ENCODE assay signal across 16 cellular contexts in the genomic region with DNA sequence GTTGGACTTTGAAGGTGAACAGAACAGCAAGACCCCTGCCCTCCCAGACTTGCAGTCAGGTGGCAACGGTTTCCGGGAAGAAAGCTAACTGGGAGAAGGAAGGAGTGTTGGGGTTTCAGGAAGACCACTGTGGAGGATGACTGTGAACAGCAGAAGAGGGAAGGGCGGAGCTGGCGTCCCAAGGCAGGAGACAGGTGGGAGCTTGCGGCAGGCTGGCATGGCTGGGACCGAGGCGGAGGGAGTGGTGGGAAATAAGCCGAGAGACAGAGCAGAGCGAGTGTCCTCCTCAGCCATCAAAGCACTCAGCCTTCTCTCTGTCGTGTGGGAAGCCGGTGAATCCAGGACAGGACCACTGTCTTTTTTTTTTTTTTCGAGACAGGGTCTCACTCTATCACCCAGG.
A peak's percentile ranks its signal among the peaks of the same experiment; 100 is the strongest.
DNase-seq lines count a peak whose midpoint lies in the region; ATAC-seq and TF ChIP-seq lines count a peak whose summit lies in the region.
"Had no signal": no experiment of that assay in that cellular context is flagged by ENCODE, and none has a peak within 500 bp of the region (broad histone marks: within the 10 kb centered on the region; RNA-seq: fewer than 3 reads in every experiment).

No MANE protein-coding gene starts in this region.

- H4K20me1 ChIP-seq in Karpas-422 (ENCODE audit: insufficient read depth, low read depth, low read length): no peaks in the 10 kb centered on the region
- H4K20me1 ChIP-seq: BLaER1 had no signal

- H3K4me1 Mint-ChIP-seq in activated T-cell treated with anti-CD3 and anti-CD28 coated beads, Interleukin-2, amount 50 U/mL, for 24 hours (ENCODE audit: low read depth): peaks cover 2% of the 10 kb centered on the region
- peaks cover 4% of the 10 kb centered on the region for H3K4me1 Mint-ChIP-seq in activated T-cell treated with anti-CD3 and anti-CD28 coated beads, Interleukin-2, amount 50 U/mL, for 72 hours (ENCODE audit: low read depth)
- peaks cover 30% of the 10 kb centered on the region for H3K4me1 Mint-ChIP-seq in endodermal cell

- H3K9ac ChIP-seq in endodermal cell (ENCODE audit: extremely low read depth, low read length, poor library complexity, severe bottlenecking) (no peak overlapping the region), Karpas-422 (ENCODE audit: low read length) (no peak overlapping the region)
- H3K9ac ChIP-seq: BLaER1 had no signal

- WGBS in endodermal cell (ENCODE audit: insufficient coverage in 1 of 2, insufficient read length in 1 of 2), 2 experiments: 95 to 99% methylated on average over 11 to 12 of the region's 12 CpGs
- 95 to 97% methylated on average over 12 of the region's 12 CpGs for WGBS in sigmoid colon, 2 donors

- no peak overlapping the region for H3K4me2 ChIP-seq in Karpas-422 (ENCODE audit: low read depth, low read length, poor library complexity, severe bottlenecking)
- H3K4me2 ChIP-seq: BLaER1 had no signal

- no peak overlapping the region for H2AFZ ChIP-seq in Karpas-422 (ENCODE audit: low read length)

- H3K36me3 Mint-ChIP-seq in activated T-cell treated with anti-CD3 and anti-CD28 coated beads, Interleukin-2, amount 50 U/mL, for 24 hours (ENCODE audit: low read depth): peaks cover 35% of the 10 kb centered on the region
- H3K36me3 Mint-ChIP-seq in activated T-cell treated with anti-CD3 and anti-CD28 coated beads, Interleukin-2, amount 50 U/mL, for 72 hours (ENCODE audit: insufficient read depth in 2 of 2): no peaks in the 10 kb centered on the region
- no peaks in the 10 kb centered on the region for H3K36me3 Mint-ChIP-seq in endodermal cell (ENCODE audit: low read depth)

- intact Hi-C loops in sigmoid colon (cut with DNase I): no loop called here

- DNase-seq in activated T-cell treated with anti-CD3 and anti-CD28 coated beads, Interleukin-2, amount 50 U/mL, for 24 hours: no peak
- no peak for DNase-seq in activated T-cell treated with anti-CD3 and anti-CD28 coated beads, Interleukin-2, amount 50 U/mL, for 72 hours
- DNase-seq in RWPE1 (ENCODE audit: low spot score) (no peak), endodermal cell (peak; percentile 32), sigmoid colon (peak; percentile 64), Karpas-422 (no peak)
- DNase-seq: 8988T; AML-193; CD8-positive, alpha-beta memory T cell; DND-41; GDM1; HCEC 1CT; HFFc6 had no signal

- POLR2A ChIA-PET in RWPE1 (lab: Yijun Ruan, JAX; ENCODE audit: low non-redundant PET): no interaction called here

- TF ChIP-seq CTCF in RWPE1 (conservative IDR thresholded peaks at IDR 0.05; ENCODE audit: low read depth) (no peak), endodermal cell (conservative IDR thresholded peaks at IDR 0.05) (no peak), sigmoid colon (IDR thresholded peaks at IDR 0.05) (no peak)

- no peaks in the 10 kb centered on the region for H3K79me2 ChIP-seq in Karpas-422 (ENCODE audit: low read length)

- peak overlapping the region; percentile 34 for H3K27ac Mint-ChIP-seq in activated T-cell treated with anti-CD3 and anti-CD28 coated beads, Interleukin-2, amount 50 U/mL, for 24 hours
- H3K27ac Mint-ChIP-seq in activated T-cell treated with anti-CD3 and anti-CD28 coated beads, Interleukin-2, amount 50 U/mL, for 72 hours: no peak overlapping the region
- no peak overlapping the region for H3K27ac Mint-ChIP-seq in endodermal cell
- H3K27ac Mint-ChIP-seq: HFFc6 had no signal

- H3K27me3 Mint-ChIP-seq in activated T-cell treated with anti-CD3 and anti-CD28 coated beads, Interleukin-2, amount 50 U/mL, for 24 hours: no peaks in the 10 kb centered on the region
- H3K27me3 Mint-ChIP-seq in activated T-cell treated with anti-CD3 and anti-CD28 coated beads, Interleukin-2, amount 50 U/mL, for 72 hours (ENCODE audit: low read depth): no peaks in the 10 kb centered on the region
- H3K27me3 Mint-ChIP-seq in endodermal cell (ENCODE audit: insufficient read depth): no peaks in the 10 kb centered on the region
- H3K27me3 Mint-ChIP-seq: CD8-positive, alpha-beta memory T cell had no signal

- no peaks in the 10 kb centered on the region for H3K9me2 ChIP-seq in Karpas-422 (replicated peaks; ENCODE audit: insufficient read depth, low read length)

- H3K4me3 ChIP-seq in endodermal cell (ENCODE audit: low read length) (no peak overlapping the region), sigmoid colon (no peak overlapping the region), Karpas-422 (ENCODE audit: low read length) (no peak overlapping the region)
- H3K4me3 ChIP-seq: BLaER1 had no signal

- no peak for ATAC-seq in activated T-cell treated with anti-CD3 and anti-CD28 coated beads, Interleukin-2, amount 50 U/mL, for 72 hours (replicated peaks in 1 of 2)
- no peak for ATAC-seq in HG02884 (IDR thresholded peaks at IDR 0.05; ENCODE audit: unreplicated experiment)

- H3K9me3 ChIP-seq in endodermal cell (ENCODE audit: control insufficient read depth, low read length) (no peaks in the 10 kb centered on the region), sigmoid colon (no peaks in the 10 kb centered on the region), Karpas-422 (ENCODE audit: low read length) (no peaks in the 10 kb centered on the region)
- H3K9me3 ChIP-seq: BLaER1, Caco-2 had no signal

- CTCF ChIA-PET in RWPE1 (lab: Yijun Ruan, JAX): interaction anchor here (0.6 to 0.7 kb wide), 2 partner anchors 312 to 497 kb away, joined by 4 read pairs; no protein-coding TSS in a partner anchor

- H3K27ac ChIP-seq in RWPE1 (peak overlapping the region; percentile 87; the same call in 1 of the 2 replicates), endodermal cell (ENCODE audit: low read depth, low read length) (no peak overlapping the region), sigmoid colon (no peak overlapping the region), Karpas-422 (ENCODE audit: low read length) (no peak overlapping the region)
- H3K27ac ChIP-seq: BLaER1 had no signal

- no peak for TF ChIP-seq POLR2A in sigmoid colon (IDR thresholded peaks at IDR 0.05)

- no peak overlapping the region for H3K4me3 Mint-ChIP-seq in activated T-cell treated with anti-CD3 and anti-CD28 coated beads, Interleukin-2, amount 50 U/mL, for 24 hours
- no peak overlapping the region for H3K4me3 Mint-ChIP-seq in activated T-cell treated with anti-CD3 and anti-CD28 coated beads, Interleukin-2, amount 50 U/mL, for 72 hours
- no peak overlapping the region for H3K4me3 Mint-ChIP-seq in endodermal cell
- H3K4me3 Mint-ChIP-seq: CD8-positive, alpha-beta memory T cell; HFFc6 had no signal

- no peak for TF ChIP-seq EP300 in sigmoid colon (IDR thresholded peaks at IDR 0.05)

- H3K27me3 ChIP-seq in endodermal cell (ENCODE audit: control insufficient read depth, insufficient read depth, low read length, poor library complexity, severe bottlenecking): no peaks in the 10 kb centered on the region
- H3K27me3 ChIP-seq in sigmoid colon: no peaks in the 10 kb centered on the region
- H3K27me3 ChIP-seq in Karpas-422 (ENCODE audit: low read length): no peaks in the 10 kb centered on the region
- H3K27me3 ChIP-seq: BLaER1 had no signal

- H3K36me3 ChIP-seq in endodermal cell (ENCODE audit: control insufficient read depth, insufficient read depth, low read length) (no peaks in the 10 kb centered on the region), sigmoid colon (no peaks in the 10 kb centered on the region), Karpas-422 (ENCODE audit: insufficient read depth, low read length) (no peaks in the 10 kb centered on the region)
- H3K36me3 ChIP-seq: BLaER1 had no signal

- no peaks in the 10 kb centered on the region for H3K9me3 Mint-ChIP-seq in activated T-cell treated with anti-CD3 and anti-CD28 coated beads, Interleukin-2, amount 50 U/mL, for 24 hours
- no peaks in the 10 kb centered on the region for H3K9me3 Mint-ChIP-seq in activated T-cell treated with anti-CD3 and anti-CD28 coated beads, Interleukin-2, amount 50 U/mL, for 72 hours
- H3K9me3 Mint-ChIP-seq in endodermal cell: no peaks in the 10 kb centered on the region
- H3K9me3 Mint-ChIP-seq: CD8-positive, alpha-beta memory T cell; HFFc6 had no signal

- H3K4me1 ChIP-seq in endodermal cell (ENCODE audit: control insufficient read depth, insufficient read depth, low read length): no peaks in the 10 kb centered on the region
- H3K4me1 ChIP-seq in sigmoid colon: peaks cover 0 to 36% (median 23%) of the 10 kb centered on the region in 4 donors
- peaks cover 19% of the 10 kb centered on the region for H3K4me1 ChIP-seq in Karpas-422 (ENCODE audit: low read length)
- H3K4me1 ChIP-seq: Caco-2 had no signal

Comparison
In these comparisons a context has a peak if more than half of its experiments do, and no peak if none do; other contexts are left out.
1. DNase-seq: peak in endodermal cell (single experiment) and sigmoid colon (single experiment); none in activated T-cell treated with anti-CD3 and anti-CD28 coated beads, Interleukin-2, amount 50 U/mL, for 24 hours (single experiment), activated T-cell treated with anti-CD3 and anti-CD28 coated beads, Interleukin-2, amount 50 U/mL, for 72 hours (0 of 2), RWPE1 (single experiment) and Karpas-422 (single experiment).